12 cellular contexts compared by ENCODE assay signal in genomic region chr6:157650261-157650640, GRCh38.
DNase-seq lines count a peak whose midpoint lies in the region; ATAC-seq and TF ChIP-seq lines count a peak whose summit lies in the region.
"Had no signal": no experiment of that assay in that cellular context is flagged by ENCODE, and none has a peak within 500 bp of the region (broad histone marks: within the 10 kb centered on the region; RNA-seq: fewer than 3 reads in every experiment).

No MANE protein-coding gene starts in this region.

- no peaks in the 10 kb centered on the region for H3K36me3 ChIP-seq in upper lobe of right lung
- H3K36me3 ChIP-seq: brain microvascular endothelial cell had no signal

- H3K4me3 ChIP-seq in upper lobe of right lung, result no peak overlapping the region

- H3K4me1 ChIP-seq in upper lobe of right lung, result no peaks in the 10 kb centered on the region

- TF ChIP-seq CTCF in mesothelial cell of epicardium (IDR thresholded peaks at IDR 0.05; ENCODE audit: unreplicated experiment) (no peak), upper lobe of right lung (IDR thresholded peaks at IDR 0.05) (no peak)

- H3K27me3 Mint-ChIP-seq in mesothelial cell of epicardium (ENCODE audit: low read depth), result peaks cover 2% of the 10 kb centered on the region
- peaks cover 0 to 2% of the 10 kb centered on the region in 2 donors for H3K27me3 Mint-ChIP-seq in natural killer cell treated with Interleukin-12 subunit alpha and Interleukin-12 subunit beta and Interleukin-15 and Interleukin-18, amount 100 ng/mL, for 72 hours

- no peaks in the 10 kb centered on the region for H3K9me3 ChIP-seq in upper lobe of right lung

- DNase-seq in NCI-H524 (lab: John Stamatoyannopoulos, UW) (peak; percentile 17 to 57), NCI-H524 treated with DMSO at 0.1 percent for 48 hours (lab: John Stamatoyannopoulos, UW) (no peak), cerebellar cortex (ENCODE audit: low spot score) (peak; percentile 81), mesothelial cell of epicardium (ENCODE audit: low spot score in 2 of 2, unreplicated experiment in 2 of 2) (no peak), upper lobe of right lung (no peak), DMS153 (lab: John Stamatoyannopoulos, UW) (no peak)
- DNase-seq in stimulated activated CD4-positive, alpha-beta T cell treated with anti-CD3 and anti-CD28 coated beads, Interleukin-4, amount 100 ng/mL, for 24 hours, result no peak
- no peak for DNase-seq in natural killer cell treated with Interleukin-12 subunit alpha and Interleukin-12 subunit beta and Interleukin-15 and Interleukin-18, amount 100 ng/mL, for 72 hours (ENCODE audit: low spot score)
- DNase-seq: brain microvascular endothelial cell; glutamatergic neuron; OCI-M1; stimulated activated naive CD8-positive, alpha-beta T cell treated with anti-CD3 and anti-CD28 coated beads, Interleukin-15, Interleukin-2, amounts not matched to agents 100 U/mL and 50 U/mL, for 24 hours had no signal

- H3K27ac ChIP-seq in upper lobe of right lung, result no peak overlapping the region
- H3K27ac ChIP-seq: brain microvascular endothelial cell had no signal

- peaks cover 16% of the 10 kb centered on the region for H3K4me1 Mint-ChIP-seq in mesothelial cell of epicardium
- peaks cover 20% of the 10 kb centered on the region in 2 donors for H3K4me1 Mint-ChIP-seq in natural killer cell treated with Interleukin-12 subunit alpha and Interleukin-12 subunit beta and Interleukin-15 and Interleukin-18, amount 100 ng/mL, for 72 hours (ENCODE audit: low read depth in 2 of 2)

- intact Hi-C loops in upper lobe of right lung (cut with DNase I), result no loop called here

- H3K27ac Mint-ChIP-seq in mesothelial cell of epicardium, result peak overlapping the region; percentile 40
- no peak overlapping the region for H3K27ac Mint-ChIP-seq in natural killer cell treated with Interleukin-12 subunit alpha and Interleukin-12 subunit beta and Interleukin-15 and Interleukin-18, amount 100 ng/mL, for 72 hours

- no peak overlapping the region for H3K4me3 Mint-ChIP-seq in mesothelial cell of epicardium
- no peak overlapping the region for H3K4me3 Mint-ChIP-seq in natural killer cell treated with Interleukin-12 subunit alpha and Interleukin-12 subunit beta and Interleukin-15 and Interleukin-18, amount 100 ng/mL, for 72 hours

- peaks cover 11% of the 10 kb centered on the region for H3K36me3 Mint-ChIP-seq in mesothelial cell of epicardium
- peaks cover 15% of the 10 kb centered on the region for H3K36me3 Mint-ChIP-seq in natural killer cell treated with Interleukin-12 subunit alpha and Interleukin-12 subunit beta and Interleukin-15 and Interleukin-18, amount 100 ng/mL, for 72 hours

- no peaks in the 10 kb centered on the region for H3K9me3 Mint-ChIP-seq in mesothelial cell of epicardium
- H3K9me3 Mint-ChIP-seq in natural killer cell treated with Interleukin-12 subunit alpha and Interleukin-12 subunit beta and Interleukin-15 and Interleukin-18, amount 100 ng/mL, for 72 hours, result no peaks in the 10 kb centered on the region

- ATAC-seq in upper lobe of right lung, result peak; percentile 4
- ATAC-seq in natural killer cell treated with Interleukin-12 subunit alpha and Interleukin-12 subunit beta and Interleukin-15 and Interleukin-18, amount 100 ng/mL, for 72 hours, result no peak
- ATAC-seq: stimulated activated naive CD8-positive, alpha-beta T cell treated with anti-CD3 and anti-CD28 coated beads, Interleukin-15, Interleukin-2, amounts not matched to agents 100 U/mL and 50 U/mL, for 24 hours had no signal

- no peaks in the 10 kb centered on the region for H3K27me3 ChIP-seq in upper lobe of right lung
- H3K27me3 ChIP-seq: brain microvascular endothelial cell had no signal

Comparison
In these comparisons a context has a peak if more than half of its experiments do, and no peak if none do; other contexts are left out.
1. DNase-seq: peak in NCI-H524 (2 of 2) and cerebellar cortex (single experiment); none in NCI-H524 treated with DMSO at 0.1 percent for 48 hours (single experiment), mesothelial cell of epicardium (0 of 2), upper lobe of right lung (single experiment), stimulated activated CD4-positive, alpha-beta T cell treated with anti-CD3 and anti-CD28 coated beads, Interleukin-4, amount 100 ng/mL, for 24 hours (single experiment), natural killer cell treated with Interleukin-12 subunit alpha and Interleukin-12 subunit beta and Interleukin-15 and Interleukin-18, amount 100 ng/mL, for 72 hours (single experiment) and DMS153 (single experiment).